In the genomic region with DNA sequence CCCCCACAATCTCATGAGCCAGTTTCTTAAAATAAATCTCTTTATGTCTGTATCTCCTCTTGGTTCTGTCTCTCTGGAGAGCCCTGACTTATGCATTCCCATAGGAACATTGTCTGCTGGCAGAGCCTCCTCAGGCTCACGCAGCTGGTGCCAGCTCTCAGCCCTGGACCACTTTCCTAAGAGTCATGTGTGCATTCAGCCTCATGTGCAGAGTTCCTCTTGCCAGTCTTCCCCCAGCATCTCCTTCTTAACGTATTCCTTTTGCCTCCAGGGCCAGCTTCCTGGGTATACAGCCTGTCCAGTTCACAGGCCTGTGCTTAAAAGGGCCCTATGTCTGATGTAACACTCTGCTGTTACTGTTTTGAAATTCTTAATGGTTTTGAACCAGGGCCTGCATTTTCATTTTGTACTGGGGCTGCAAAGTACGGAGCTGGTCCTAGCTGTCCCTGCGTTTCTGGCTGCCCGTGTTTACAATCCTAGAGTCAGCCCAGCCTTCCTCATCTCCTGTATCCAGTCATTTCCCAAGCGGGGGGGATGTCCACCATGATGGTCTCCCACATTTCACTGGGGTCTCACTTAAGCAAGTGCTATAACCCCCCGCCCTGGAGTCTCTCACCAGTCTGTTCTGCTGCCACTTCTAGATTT, we compare ENCODE assay signal across 14 cellular contexts. TPM values are rescaled to one million over a fixed set of nuclear protein-coding genes. Genes with fewer than 3 reads are reported as not detected.
A peak's percentile ranks its signal among the peaks of the same experiment; 100 is the strongest.
DNase-seq lines count a peak whose midpoint lies in the region; ATAC-seq and TF ChIP-seq lines count a peak whose summit lies in the region.
"Had no signal": no experiment of that assay in that cellular context is flagged by ENCODE, and none has a peak within 500 bp of the region (broad histone marks: within the 10 kb centered on the region; RNA-seq: fewer than 3 reads in every experiment).

No MANE protein-coding gene starts in this region.

- H4K91ac ChIP-seq in IMR-90 (ENCODE audit: insufficient read depth, low read depth, low read length): no peak overlapping the region

- H3K4me3 Mint-ChIP-seq in osteocyte (ENCODE audit: unreplicated experiment): no peak overlapping the region
- H3K4me3 Mint-ChIP-seq: activated CD4-positive, alpha-beta memory T cell treated with anti-CD3 and anti-CD28 coated beads, Interleukin-2, amount 10 ng/mL, durations not matched to agents 7 days and 5 days; activated naive CD4-positive, alpha-beta T cell treated with anti-CD3 and anti-CD28 coated beads for 36 hours had no signal

- peaks cover 29 to 81% of the 10 kb centered on the region in 2 experiments for H3K79me1 ChIP-seq in IMR-90 (ENCODE audit: low read depth in 1 of 2, low read length in 2 of 2)

- BruUV-seq in IMR-90 (replicated peaks; lab: Mats Ljungman, UMichigan): no TSS peak

- H3K23ac ChIP-seq in IMR-90 (ENCODE audit: low read depth, low read length): no peak overlapping the region

- H3K27me3 Mint-ChIP-seq in osteocyte (ENCODE audit: unreplicated experiment): no peaks in the 10 kb centered on the region
- H3K27me3 Mint-ChIP-seq: naive B cell had no signal

- H3K4me3 ChIP-seq in AG10803 (ENCODE audit: low read length): no peak overlapping the region
- no peak overlapping the region for H3K4me3 ChIP-seq in IMR-90 (ENCODE audit: insufficient read depth, low read depth, low read length)
- H3K4me3 ChIP-seq in dorsolateral prefrontal cortex: no peak overlapping the region
- H3K4me3 ChIP-seq in Peyer's patch: no peak overlapping the region
- H3K4me3 ChIP-seq: transverse colon had no signal

- peak; percentile 69 for DNase-seq in AG10803 (ENCODE audit: low read depth)
- DNase-seq in IMR-90: no peak
- peak in 5 of 10 donors; percentile 43 to 75 (median 66) for DNase-seq in dorsolateral prefrontal cortex
- DNase-seq in osteocyte (ENCODE audit: extremely low spot score, unreplicated experiment): peak; percentile 34
- no peak for DNase-seq in T-helper 2 cell
- DNase-seq in NCI-H774 (lab: John Stamatoyannopoulos, UW): no peak
- DNase-seq in Peyer's patch: no peak
- DNase-seq in NCI-H1092 treated with DMSO at 0.1 percent for 48 hours (lab: John Stamatoyannopoulos, UW): no peak
- DNase-seq: activated CD4-positive, alpha-beta memory T cell treated with anti-CD3 and anti-CD28 coated beads, Interleukin-2, amount 10 ng/mL, durations not matched to agents 7 days and 5 days; activated naive CD4-positive, alpha-beta T cell treated with anti-CD3 and anti-CD28 coated beads for 36 hours; naive B cell; NCI-H226; transverse colon had no signal

- peak overlapping the region; percentile 60; the same call in 1 of the 2 replicates for H3K14ac ChIP-seq in IMR-90 (replicated peaks; ENCODE audit: low read depth, low read length)

- H2AK9ac ChIP-seq in IMR-90 (replicated peaks; ENCODE audit: low read depth, low read length, poor library complexity): no peak overlapping the region

- H3K4me1 ChIP-seq in IMR-90 (ENCODE audit: control insufficient read depth, insufficient read depth, low read length): peaks cover 14% of the 10 kb centered on the region; the same call in 1 of the 2 replicates
- peaks cover 0 to 13% (median 8%) of the 10 kb centered on the region in 4 donors for H3K4me1 ChIP-seq in Peyer's patch

- H2BK120ac ChIP-seq in IMR-90 (ENCODE audit: low read depth, low read length): no peak overlapping the region

- H3K27ac ChIP-seq in IMR-90 (ENCODE audit: insufficient read depth, low read length): peak overlapping the region; percentile 15; the same call in 1 of the 2 replicates
- H3K27ac ChIP-seq in dorsolateral prefrontal cortex: peak overlapping the region in 51 of 59 donors; percentile 0 to 81 (median 49)
- H3K27ac ChIP-seq in Peyer's patch: peak overlapping the region in 1 of 4 donors; percentile 38
- H3K27ac ChIP-seq: RWPE1 had no signal

- H4K5ac ChIP-seq in IMR-90 (ENCODE audit: low read depth, low read length): no peak overlapping the region

- no peak overlapping the region for H2AFZ ChIP-seq in IMR-90 (replicated peaks; ENCODE audit: low read length, poor library complexity)

- H3K9ac ChIP-seq in IMR-90 (ENCODE audit: low read depth, low read length): no peak overlapping the region

- no peaks in the 10 kb centered on the region for H3K27me3 ChIP-seq in IMR-90 (ENCODE audit: control insufficient read depth, insufficient read depth, low read length)
- no peaks in the 10 kb centered on the region for H3K27me3 ChIP-seq in dorsolateral prefrontal cortex
- no peaks in the 10 kb centered on the region for H3K27me3 ChIP-seq in Peyer's patch

- WGBS in IMR-90 (ENCODE audit: extremely low coverage in 2 of 2, insufficient read length in 1 of 2), 2 experiments: 92% methylated on average over 3 of the region's 7 CpGs; no CpG with 5 or more reads in 1 of the 2 experiments

- H3K36me3 ChIP-seq in IMR-90 (ENCODE audit: control insufficient read depth, insufficient read depth, low read length) (peaks cover 3% of the 10 kb centered on the region; the same call in 1 of the 2 replicates), Peyer's patch (no peaks in the 10 kb centered on the region)
- H3K36me3 ChIP-seq: transverse colon had no signal

- H3K9me3 ChIP-seq in IMR-90 (ENCODE audit: control insufficient read depth, insufficient read depth, low read length) (no peaks in the 10 kb centered on the region), Peyer's patch (no peaks in the 10 kb centered on the region)
- H3K9me3 ChIP-seq: transverse colon had no signal

- no peak overlapping the region for H3K56ac ChIP-seq in IMR-90 (ENCODE audit: extremely low read depth, insufficient read depth, low read length)

- H2BK20ac ChIP-seq in IMR-90 (ENCODE audit: low read depth, low read length): no peak overlapping the region

- no peak overlapping the region for H3K27ac Mint-ChIP-seq in osteocyte (ENCODE audit: unreplicated experiment)
- H3K27ac Mint-ChIP-seq: activated CD4-positive, alpha-beta memory T cell treated with anti-CD3 and anti-CD28 coated beads, Interleukin-2, amount 10 ng/mL, durations not matched to agents 7 days and 5 days; activated naive CD4-positive, alpha-beta T cell treated with anti-CD3 and anti-CD28 coated beads for 36 hours had no signal

- no peak for TF ChIP-seq RAD21 in IMR-90 (IDR thresholded peaks at IDR 0.05; ENCODE audit: low read length)

- peak; percentile 57 for ATAC-seq in IMR-90 (ENCODE audit: low read depth)

- dilution Hi-C loops in IMR-90 (cut with HindIII; ENCODE audit: low sequenced_read_pairs, unreplicated experiment): no loop called here

- H3K9me1 ChIP-seq in IMR-90 (ENCODE audit: insufficient read depth, low read length): peaks cover 20% of the 10 kb centered on the region

- H2BK15ac ChIP-seq in IMR-90 (ENCODE audit: low read depth, low read length): no peak overlapping the region

- H3K36me3 Mint-ChIP-seq in osteocyte (ENCODE audit: unreplicated experiment): no peaks in the 10 kb centered on the region

- H2AK5ac ChIP-seq in IMR-90 (ENCODE audit: low read depth, low read length): no peak overlapping the region

- TF ChIP-seq POLR2A in IMR-90 (IDR thresholded peaks at IDR 0.05; ENCODE audit: low read depth, low read length): no peak
- no peak for TF ChIP-seq POLR2A in Peyer's patch (IDR thresholded peaks at IDR 0.05)

- H4K8ac ChIP-seq in IMR-90 (ENCODE audit: low read depth in 2 of 2, low read length in 2 of 2): peak overlapping the region in 1 of 2 experiments; percentile 34; a peak in 1 of 4 replicates

- H3K4me2 ChIP-seq in IMR-90 (ENCODE audit: low read depth, low read length): no peak overlapping the region

- in situ Hi-C loops in IMR-90 (cut with MboI; ENCODE audit: low sequenced_read_pairs): no loop called here

- no peak overlapping the region for H3K4ac ChIP-seq in IMR-90 (ENCODE audit: low read depth, low read length)

- TF ChIP-seq CTCF in AG10803 (conservative IDR thresholded peaks at IDR 0.05; ENCODE audit: low read length) (no peak), IMR-90 (conservative IDR thresholded peaks at IDR 0.05; ENCODE audit: low read depth, low read length) (no peak), dorsolateral prefrontal cortex (IDR thresholded peaks at IDR 0.05 in 54 of 56, conservative IDR thresholded peaks at IDR 0.05 in 2 of 56; ENCODE audit: low read depth in 1 of 56, partially characterized antibody in 56 of 56) (no peak), osteocyte (IDR thresholded peaks at IDR 0.05) (no peak), Peyer's patch (IDR thresholded peaks at IDR 0.05) (no peak)

- no peak overlapping the region for H3K18ac ChIP-seq in IMR-90 (ENCODE audit: low read depth, low read length)

- H3K4me1 Mint-ChIP-seq in osteocyte (ENCODE audit: unreplicated experiment): peaks cover 16% of the 10 kb centered on the region

- no peak overlapping the region for H2BK5ac ChIP-seq in IMR-90 (ENCODE audit: low read depth, low read length, poor library complexity, severe bottlenecking)

- CTCF ChIA-PET in IMR-90 (lab: Yijun Ruan, JAX): interaction anchor here (0.9 kb wide), 1 partner anchor 45 kb away, joined by 3 read pairs; no protein-coding TSS in a partner anchor

- intact Hi-C loops in IMR-90 (cut with micrococcal nuclease) (no loop called here), dorsolateral prefrontal cortex (cut with DNase I) (loop anchor here in 1 of 2 donors (2.0 kb wide), 1 partner anchor 39 kb away; no protein-coding TSS in a partner anchor)

- no peaks in the 10 kb centered on the region for H3K9me3 Mint-ChIP-seq in osteocyte (ENCODE audit: unreplicated experiment)
- H3K9me3 Mint-ChIP-seq: activated CD4-positive, alpha-beta memory T cell treated with anti-CD3 and anti-CD28 coated beads, Interleukin-2, amount 10 ng/mL, durations not matched to agents 7 days and 5 days; activated naive CD4-positive, alpha-beta T cell treated with anti-CD3 and anti-CD28 coated beads for 36 hours; naive B cell had no signal

- POLR2A ChIA-PET in IMR-90 (lab: Charles Lee; ENCODE audit: unreplicated experiment): no interaction called here

- peaks cover 70% of the 10 kb centered on the region for H4K20me1 ChIP-seq in IMR-90 (ENCODE audit: insufficient read depth, low read length)

TF ChIP-seq in IMR-90, 13 proteins besides CTCF, POLR2A, EP300 and RAD21:
- no peak for TF ChIP-seq NFE2L2 (IDR thresholded peaks at IDR 0.05; ENCODE audit: low read depth, low read length)

RNA-seq across cellular contexts. Expression of a gene that starts 18.1 kb away (rescaled TPM):
- 2.5 and 2.8 TPM in 2 replicates for total RNA-seq in IMR-90 (2012; rRNA removed)
- polyA plus RNA-seq in IMR-90 (2012; rRNA removed): 3.3 and 3.8 TPM in 2 replicates
- 2.2 and 3.2 TPM in 2 replicates for polyA plus RNA-seq in IMR-90 (2012; cell fraction: cytosol; rRNA removed)
- 13.5 and 13.8 TPM in 2 replicates for polyA plus RNA-seq in IMR-90 (2012; cell fraction: nucleus; rRNA removed; ENCODE audit: low replicate concordance)
- total RNA-seq in dorsolateral prefrontal cortex: 10 to 100 TPM; 10.4 to 61.6 (median 31.4) TPM
- total RNA-seq in osteocyte: 0.83 and 0.94 TPM in 2 replicates
- total RNA-seq in Peyer's patch: 1 to 10 TPM in 3 of 4 donors, under 1 TPM in 1; 0.70 to 6.6 (median 3.6) TPM

Comparison
In these comparisons a context has a peak if more than half of its experiments do, and no peak if none do; other contexts are left out.
1. DNase-seq: peak in AG10803 (single experiment) and osteocyte (single experiment); none in IMR-90 (single experiment), T-helper 2 cell (0 of 5), NCI-H774 (single experiment), Peyer's patch (0 of 3) and NCI-H1092 treated with DMSO at 0.1 percent for 48 hours (single experiment).